Comparison of ENCODE assay signal across 1 cellular context in the genomic region with DNA sequence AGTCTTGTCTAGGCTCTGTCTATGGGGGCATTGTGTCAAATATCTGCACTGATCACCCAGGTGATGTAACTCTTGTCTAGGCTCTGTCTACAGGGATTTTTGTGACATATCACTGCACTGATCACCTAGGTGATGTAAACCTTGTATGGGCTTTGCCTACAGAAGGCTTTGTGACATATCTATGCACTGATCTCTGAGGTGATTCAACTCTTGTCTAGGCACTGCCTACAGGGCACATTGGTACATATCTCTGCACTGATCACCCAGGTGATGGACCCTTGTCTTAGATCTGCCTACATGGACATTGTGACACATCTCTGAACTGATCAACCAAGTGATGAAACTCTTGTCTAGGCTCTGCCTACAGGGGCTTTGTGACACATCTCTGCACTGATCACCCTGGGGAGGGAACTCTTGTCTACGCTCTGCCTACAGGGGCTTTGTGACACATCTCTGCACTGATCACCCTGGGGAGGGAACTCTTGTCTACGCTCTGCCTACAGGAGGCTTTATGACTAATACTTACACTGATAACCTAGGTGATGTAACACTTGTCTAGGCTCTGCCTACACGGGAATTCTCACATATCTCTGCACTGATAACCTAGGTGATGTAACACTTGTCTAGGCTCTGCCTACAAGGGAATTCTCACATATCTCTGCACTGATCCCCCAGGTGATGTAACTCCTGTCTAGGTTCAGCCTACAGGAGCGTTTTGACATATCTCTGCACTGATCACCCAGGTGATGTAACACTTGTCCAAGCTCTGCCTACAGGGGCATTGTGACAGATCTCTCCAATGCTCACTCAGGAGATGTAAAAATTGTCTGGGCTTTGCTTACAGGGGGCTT.
TF ChIP-seq lines count a peak whose summit lies in the region.
"Not testable (repeated sequence)": the region's sequence is repeated elsewhere in the genome, so short reads cannot be mapped to it uniquely, and the experiment has no call there.

No MANE protein-coding gene starts in this region.

TF ChIP-seq in A549, 52 proteins besides CTCF, POLR2A, EP300 and RAD21:
- not testable (repeated sequence) for TF ChIP-seq FOSL2 (IDR thresholded peaks at IDR 0.05)
- TF ChIP-seq FOSL2 (CRISPR knock-in tag; IDR thresholded peaks at IDR 0.05) = peak; percentile 47; the same call in 1 of the 2 replicates
TF ChIP-seq in A549: peak in this region for 1; not testable (repeated sequence) for 51.
